In the genomic region with DNA sequence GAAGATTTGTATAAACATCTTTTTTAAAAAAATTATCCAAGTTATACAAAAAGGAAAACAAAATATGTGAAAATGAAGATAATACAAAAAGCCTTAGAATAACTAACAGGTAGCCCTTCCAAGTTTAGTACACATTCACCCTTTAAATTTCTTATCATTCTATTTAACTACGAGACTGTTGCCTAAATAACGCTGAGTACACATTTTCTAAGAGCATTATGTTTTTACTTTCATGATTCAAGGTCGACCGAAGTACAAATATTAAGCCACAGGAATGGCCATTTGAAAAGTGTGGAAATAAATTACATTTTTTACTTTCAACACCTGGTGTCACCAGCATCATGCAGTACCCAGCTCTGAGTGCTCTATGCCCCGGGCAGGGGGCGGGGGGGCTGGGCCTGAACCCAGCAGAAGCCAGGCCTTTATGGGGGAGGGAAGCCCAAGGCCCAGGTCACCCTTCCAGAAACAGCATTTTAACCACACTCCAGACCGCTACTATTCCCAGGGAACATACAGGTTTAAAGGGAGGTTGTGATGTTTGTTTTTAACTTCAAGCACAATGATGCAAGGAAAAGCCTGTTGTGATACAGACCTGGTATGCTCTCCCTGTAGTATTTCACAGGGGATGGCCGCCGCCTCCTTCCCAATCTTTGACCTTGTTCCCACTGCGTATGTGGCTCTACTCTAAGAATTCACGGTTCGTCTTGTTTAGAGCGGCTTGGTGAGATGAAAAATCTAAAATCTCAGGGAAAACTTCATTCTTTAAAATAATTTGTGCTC, we compare ENCODE assay signal across 22 cellular contexts. TPM values are rescaled to one million over a fixed set of nuclear protein-coding genes. Genes with fewer than 3 reads are reported as not detected.
DNase-seq lines count a peak whose midpoint lies in the region; ATAC-seq, FAIRE-seq and TF ChIP-seq lines count a peak whose summit lies in the region.
"Had no signal": no experiment of that assay in that cellular context is flagged by ENCODE, and none has a peak within 500 bp of the region (broad histone marks: within the 10 kb centered on the region; RNA-seq: fewer than 3 reads in every experiment).

No MANE protein-coding gene starts in this region.

- H3K4me1 Mint-ChIP-seq in osteocyte (ENCODE audit: unreplicated experiment), result peaks cover 5% of the 10 kb centered on the region

- no peak overlapping the region for H2BK20ac ChIP-seq in H1 (ENCODE audit: low read length)

- no peak overlapping the region for H4K5ac ChIP-seq in H1 (ENCODE audit: insufficient read length, low read depth, low read length)

- H3K56ac ChIP-seq in H1 (replicated peaks; ENCODE audit: insufficient read length, low read depth, low read length), result no peak overlapping the region

- H3K4ac ChIP-seq in H1 (replicated peaks; ENCODE audit: insufficient read length, low read depth, low read length), result no peak overlapping the region

- no peak overlapping the region for H3K27ac Mint-ChIP-seq in osteocyte (ENCODE audit: unreplicated experiment)
- H3K27ac Mint-ChIP-seq: CD4-positive, alpha-beta T cell had no signal

- H2AFZ ChIP-seq in OCI-LY3 (ENCODE audit: low read depth, low read length) (no peak overlapping the region), H1 (ENCODE audit: low read length) (no peak overlapping the region)

- H3K18ac ChIP-seq in H1 (ENCODE audit: extremely low read depth, low read length), result no peak overlapping the region

- no peaks in the 10 kb centered on the region for H3K23me2 ChIP-seq in H1 (ENCODE audit: low read depth, low read length)

- H3K14ac ChIP-seq in H1 (ENCODE audit: insufficient read length), result no peak overlapping the region

- no peak overlapping the region for H3K23ac ChIP-seq in H1 (ENCODE audit: insufficient read length)

- peaks cover 1% of the 10 kb centered on the region for H3K36me3 Mint-ChIP-seq in osteocyte (ENCODE audit: unreplicated experiment)

- no peak for TF ChIP-seq EP300 in H1 (IDR thresholded peaks at IDR 0.05; ENCODE audit: borderline replicate concordance in 1 of 2, low read depth in 2 of 2, low read length in 2 of 2)

- H4K20me1 ChIP-seq in OCI-LY3 (ENCODE audit: insufficient read depth, low read length), result no peaks in the 10 kb centered on the region
- no peaks in the 10 kb centered on the region for H4K20me1 ChIP-seq in H1 (replicated peaks in 1 of 2; ENCODE audit: control insufficient read depth in 1 of 2, insufficient read depth in 2 of 2, low read length in 2 of 2)
- H4K20me1 ChIP-seq: BLaER1 had no signal

- H4K91ac ChIP-seq in H1 (replicated peaks; ENCODE audit: insufficient read length, low read length), result no peak overlapping the region

- ATAC-seq in HG02852 (IDR thresholded peaks at IDR 0.05; ENCODE audit: unreplicated experiment), result no peak

- H4K8ac ChIP-seq in H1 (ENCODE audit: extremely low read depth, insufficient read depth, low read length), result no peak overlapping the region

- no peak overlapping the region for H2BK15ac ChIP-seq in H1 (ENCODE audit: low read length)

- H2BK120ac ChIP-seq in H1 (replicated peaks; ENCODE audit: low read depth, low read length), result no peak overlapping the region

- H3K4me2 ChIP-seq in OCI-LY3 (ENCODE audit: low read length) (no peak overlapping the region), H1 (ENCODE audit: insufficient read depth in 1 of 2, low read depth in 2 of 2, low read length in 2 of 2) (no peak overlapping the region)
- H3K4me2 ChIP-seq: BLaER1 had no signal

- H3K27me3 ChIP-seq in H7 (ENCODE audit: control insufficient read depth, insufficient read depth, low read length), result no peaks in the 10 kb centered on the region
- H3K27me3 ChIP-seq in OCI-LY3 (ENCODE audit: low read depth, low read length), result no peaks in the 10 kb centered on the region
- H3K27me3 ChIP-seq in H1 (replicated peaks in 1 of 4; ENCODE audit: control insufficient read depth in 3 of 4, extremely low read depth in 1 of 4, insufficient read depth in 3 of 4, low read length in 3 of 4), result no peaks in the 10 kb centered on the region
- H3K27me3 ChIP-seq: BLaER1, MG63, SJCRH30 had no signal

- H3K27me3 Mint-ChIP-seq in osteocyte (ENCODE audit: unreplicated experiment), result no peaks in the 10 kb centered on the region
- H3K27me3 Mint-ChIP-seq: CD4-positive, alpha-beta T cell had no signal

- H3K4me1 ChIP-seq in OCI-LY3 (ENCODE audit: low read length), result no peaks in the 10 kb centered on the region
- no peaks in the 10 kb centered on the region for H3K4me1 ChIP-seq in H1 (replicated peaks in 1 of 4; ENCODE audit: control insufficient read depth in 3 of 4, insufficient read depth in 4 of 4, low read length in 3 of 4)
- H3K4me1 ChIP-seq: BLaER1, HAP-1, SJCRH30 had no signal

- H3K36me3 ChIP-seq in H7 (replicated peaks; ENCODE audit: control insufficient read depth, insufficient read depth, low read length), result no peaks in the 10 kb centered on the region
- H3K36me3 ChIP-seq in OCI-LY3 (replicated peaks; ENCODE audit: low read depth, low read length), result no peaks in the 10 kb centered on the region
- no peaks in the 10 kb centered on the region for H3K36me3 ChIP-seq in H1 (ENCODE audit: control insufficient read depth in 2 of 4, insufficient read depth in 4 of 4, low read length in 3 of 4)
- H3K36me3 ChIP-seq: BLaER1, HAP-1, MG63, SJCRH30 had no signal

- H3K79me1 ChIP-seq in H1 (ENCODE audit: low read depth, low read length), result no peaks in the 10 kb centered on the region; the same call in 1 of the 2 replicates

- CTCF ChIA-PET in H1 (lab: Charles Lee; ENCODE audit: partially characterized antibody), result interaction anchor here (0.6 to 1.2 kb wide), 5 partner anchors 8 to 526 kb away, joined by 3 to 7 read pairs (median 4); no protein-coding TSS in a partner anchor

- H3K9me3 Mint-ChIP-seq in osteocyte (ENCODE audit: unreplicated experiment), result no peaks in the 10 kb centered on the region
- H3K9me3 Mint-ChIP-seq: CD4-positive, alpha-beta T cell had no signal

- no peaks in the 10 kb centered on the region for H3K79me2 ChIP-seq in OCI-LY3 (ENCODE audit: low read length)
- H3K79me2 ChIP-seq in H1 (ENCODE audit: control insufficient read depth in 1 of 2, insufficient read depth in 2 of 2, low read length in 2 of 2), result no peaks in the 10 kb centered on the region

- TF ChIP-seq CTCF in OCI-LY3 (IDR thresholded peaks at IDR 0.05; ENCODE audit: low read depth, low read length) (0 out of 2 replicates have a peak, but pooled peaks have one; percentile 4), H1 (IDR thresholded peaks at IDR 0.05; ENCODE audit: control extremely low read depth in 1 of 3, insufficient read depth in 1 of 3, low read depth in 1 of 3, low read length in 3 of 3) (no peak), osteocyte (IDR thresholded peaks at IDR 0.05) (no peak)

- H2BK12ac ChIP-seq in H1 (ENCODE audit: low read depth, low read length), result no peak overlapping the region

- peak; percentile 66 for FAIRE-seq in H1 (lab: Jason Lieb, UNC)
- FAIRE-seq: RCC 7860 had no signal

- no peak overlapping the region for H3K4me3 Mint-ChIP-seq in osteocyte (ENCODE audit: unreplicated experiment)
- H3K4me3 Mint-ChIP-seq: CD4-positive, alpha-beta T cell had no signal

- POLR2A ChIA-PET in H1 (lab: Charles Lee; ENCODE audit: partially characterized antibody), result no interaction called here

- H2AK5ac ChIP-seq in H1 (ENCODE audit: low read depth, low read length), result no peak overlapping the region

- no peaks in the 10 kb centered on the region for H3K9me3 ChIP-seq in OCI-LY3 (ENCODE audit: insufficient read depth, low read length)
- peaks cover 7 to 19% of the 10 kb centered on the region in 2 experiments; a peak in 3 of 4 replicates for H3K9me3 ChIP-seq in H1 (ENCODE audit: insufficient read depth in 2 of 2, low read depth in 1 of 2, low read length in 1 of 2)
- H3K9me3 ChIP-seq: MG63, SJCRH30 had no signal

- H3K9ac ChIP-seq in OCI-LY3 (ENCODE audit: low read length) (no peak overlapping the region), H1 (replicated peaks in 1 of 4; ENCODE audit: extremely low read depth in 1 of 4, low read depth in 3 of 4, low read length in 3 of 4) (no peak overlapping the region)
- H3K9ac ChIP-seq: BLaER1 had no signal

- peak; percentile 16 to 32; a peak in 2 of 4 replicates for TF ChIP-seq RAD21 in H1 (IDR thresholded peaks at IDR 0.05 in 1 of 2, conservative IDR thresholded peaks at IDR 0.05 in 1 of 2; ENCODE audit: low read depth in 2 of 2, low read length in 2 of 2)

- no peak overlapping the region for H3K4me3 ChIP-seq in H7 (ENCODE audit: insufficient read depth, low read depth, low read length)
- H3K4me3 ChIP-seq in OCI-LY3 (ENCODE audit: low read length), result no peak overlapping the region
- H3K4me3 ChIP-seq in H1 (ENCODE audit: extremely low read depth in 1 of 4, insufficient read depth in 2 of 4, low read depth in 3 of 4, low read length in 4 of 4), result no peak overlapping the region
- H3K4me3 ChIP-seq: BLaER1, HAP-1, MG63, SJCRH30 had no signal

- no peak overlapping the region for H3K27ac ChIP-seq in OCI-LY3 (ENCODE audit: low read length)
- H3K27ac ChIP-seq in H1 (ENCODE audit: low read depth, low read length), result no peak overlapping the region
- H3K27ac ChIP-seq: BLaER1, SJCRH30 had no signal

- DNase-seq in H7 (peak; percentile 82), H1 (ENCODE audit: low read depth in 1 of 2, low spot score in 2 of 2) (no peak), osteocyte (ENCODE audit: extremely low spot score, unreplicated experiment) (peak; percentile 49), NCI-H2196 treated with DMSO at 0.1 percent for 48 hours (lab: John Stamatoyannopoulos, UW; ENCODE audit: unreplicated experiment) (no peak), NCI-H2227 (lab: John Stamatoyannopoulos, UW; ENCODE audit: unreplicated experiment) (no peak)
- DNase-seq: ACHN; CD4-positive, alpha-beta T cell; COR-L47; DMS79; MG63; NCI-H1436; NCI-H187 treated with DMSO at 0.1 percent for 48 hours; NCI-H345; NCI-H524; NCI-H774; OCI-M1; SJCRH30 had no signal

- TF ChIP-seq POLR2A in H1 (IDR thresholded peaks at IDR 0.05; ENCODE audit: control extremely low read depth in 1 of 2, low read depth in 2 of 2, low read length in 2 of 2), result no peak

- no peak overlapping the region for H2BK5ac ChIP-seq in H1 (ENCODE audit: low read depth, low read length)

- 90% methylated on average over 13 of the region's 13 CpGs; no CpG with 5 or more reads in 1 of the 2 experiments for WGBS in H1 (ENCODE audit: extremely low coverage in 1 of 2, insufficient coverage in 1 of 2, insufficient read length in 1 of 2, insufficient replicate concordance in 2 of 2, low coverage in 1 of 2, low lambda C conversion rate in 2 of 2, missing lambda C conversion rate in 1 of 2), 2 experiments

TF ChIP-seq in H1, 55 proteins besides CTCF, POLR2A, EP300 and RAD21 (continues in another document):
- no peak for TF ChIP-seq GABPA (IDR thresholded peaks at IDR 0.05; ENCODE audit: borderline replicate concordance, insufficient read depth, low read length)

RNA-seq across cellular contexts. Expression of gene GGACT, which starts 24.0 kb away (rescaled TPM):
- total RNA-seq in H7 (2014; rRNA removed; shearing (Covaris generic)), result 1.4 and 3.0 TPM in 2 replicates
- total RNA-seq in H1 (2021; fragmentation: NEBNext Ultra II Directional; extraction: Animal tissue kit (Norgen Biotek cat#: 25700)), result 0.77 and 1.5 TPM in 2 replicates
- 1.1 TPM in 2 replicates for polyA plus RNA-seq in H1 (2011; rRNA removed)
- polyA plus RNA-seq in H1 (2011; cell fraction: cytosol; rRNA removed), result 0.89 TPM
- polyA plus RNA-seq in H1 (2011; cell fraction: nucleus; rRNA removed), result 0.63 TPM
- polyA plus RNA-seq in H1 (2012, experiment 1 of 2), result 1.1 to 2.6 TPM (median 1.7 TPM) in 4 replicates
- polyA plus RNA-seq in H1 (2012, experiment 2 of 2), result 2.7 TPM
- 1.1 TPM for polyA plus RNA-seq in H1 (2013, experiment 1 of 2)
- 1.1 TPM for polyA plus RNA-seq in H1 (2013, experiment 2 of 2)
- polyA minus RNA-seq in H1 (2011; rRNA and poly(A)+ RNA removed), result 0.35 and 1.00 TPM in 2 replicates
- not detected for polyA minus RNA-seq in H1 (2011; cell fraction: cytosol; rRNA and poly(A)+ RNA removed)
- polyA minus RNA-seq in H1 (2011; cell fraction: nucleus; rRNA and poly(A)+ RNA removed), result 1.00 TPM
- 7.1 and 10.4 TPM in 2 replicates for total RNA-seq in osteocyte

Comparison
In these comparisons a context has a peak if more than half of its experiments do, and no peak if none do; other contexts are left out.
1. DNase-seq: peak in H7 (single experiment) and osteocyte (single experiment); none in H1 (0 of 2), NCI-H2196 treated with DMSO at 0.1 percent for 48 hours (single experiment) and NCI-H2227 (single experiment).